8 cellular contexts compared by ENCODE assay signal in the genomic region with DNA sequence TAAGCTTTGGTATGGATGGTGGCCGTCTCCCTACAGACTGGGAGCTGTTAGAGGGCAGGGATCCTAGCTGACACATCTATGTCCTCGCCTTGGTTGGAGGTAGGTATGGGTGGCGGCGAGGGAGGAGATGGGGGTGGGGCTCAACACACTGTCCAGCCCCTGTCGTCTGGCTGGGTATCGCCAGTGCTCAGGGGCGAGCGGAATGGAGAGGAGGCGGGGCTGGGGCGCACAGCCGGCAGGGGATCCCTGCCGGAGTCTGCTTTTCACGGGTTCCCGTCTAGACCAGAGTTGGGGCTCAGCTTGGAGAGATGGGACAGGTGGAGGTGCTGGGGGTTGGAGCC. TPM values are rescaled to one million over a fixed set of nuclear protein-coding genes. Genes with fewer than 3 reads are reported as not detected.
DNase-seq lines count a peak whose midpoint lies in the region; ATAC-seq, FAIRE-seq and TF ChIP-seq lines count a peak whose summit lies in the region.

No MANE protein-coding gene starts in this region.

- no peaks in the 10 kb centered on the region for H3K79me1 ChIP-seq in mesendoderm (ENCODE audit: low read length)

- WGBS in K562 (ENCODE audit: insufficient coverage, low coverage, missing lambda C conversion rate) = 4% methylated on average over 13 of the region's 14 CpGs
- no CpG with 5 or more reads among the region's 14 CpGs for WGBS in mesendoderm (ENCODE audit: extremely low coverage, insufficient coverage, low lambda C conversion rate)

- H3K79me2 ChIP-seq in KMS-11 (ENCODE audit: insufficient read depth, low read depth) (no peaks in the 10 kb centered on the region), K562 (ENCODE audit: control insufficient read depth, insufficient read depth, low read length) (no peaks in the 10 kb centered on the region), mesendoderm (ENCODE audit: control insufficient read depth, insufficient read depth, low read length) (no peaks in the 10 kb centered on the region)

- TF ChIP-seq CTCF in GM06990 (IDR thresholded peaks at IDR 0.05; ENCODE audit: insufficient read depth, low read length, poor library complexity, severe bottlenecking) (no peak), KMS-11 (conservative IDR thresholded peaks at IDR 0.05; ENCODE audit: low read depth, low read length) (no peak), K562 (IDR thresholded peaks at IDR 0.05 in 2 of 3, conservative IDR thresholded peaks at IDR 0.05 in 1 of 3; ENCODE audit: insufficient read depth in 2 of 3, low read depth in 1 of 3, low read length in 3 of 3) (no peak)

- no peak overlapping the region for H3K27ac ChIP-seq in KMS-11
- no peak overlapping the region for H3K27ac ChIP-seq in K562 (ENCODE audit: extremely low read depth, low read depth, low read length)
- H3K27ac ChIP-seq in mesendoderm (ENCODE audit: low read depth, low read length) = no peak overlapping the region

- H3K4me1 ChIP-seq in KMS-11 (ENCODE audit: low read depth, poor library complexity, severe bottlenecking) (peaks cover 29% of the 10 kb centered on the region), K562 (replicated peaks in 1 of 2; ENCODE audit: control insufficient read depth in 2 of 2, insufficient read depth in 2 of 2, low read length in 2 of 2) (peaks cover 0 to 27% of the 10 kb centered on the region in 2 experiments; a peak in 3 of 5 replicates), mesendoderm (ENCODE audit: control insufficient read depth, low read depth, low read length) (peaks cover 2% of the 10 kb centered on the region)

- H3K36me3 ChIP-seq in GM06990 (ENCODE audit: control insufficient read depth, insufficient read depth, low read length) (no peaks in the 10 kb centered on the region), KMS-11 (ENCODE audit: insufficient read depth) (no peaks in the 10 kb centered on the region), K562 (ENCODE audit: control insufficient read depth, insufficient read depth, low read length) (no peaks in the 10 kb centered on the region), mesendoderm (ENCODE audit: control insufficient read depth, insufficient read depth, low read length) (no peaks in the 10 kb centered on the region)

- no peak overlapping the region for H3K4ac ChIP-seq in mesendoderm (ENCODE audit: low read depth, low read length)

- POLR2A ChIA-PET in K562 (lab: Yijun Ruan, JAX) = interaction anchor here (0.6 to 1.5 kb wide), 6 partner anchors 12 to 107 kb away, joined by 3 to 6 read pairs (median 4); no protein-coding TSS in a partner anchor

- H2BK120ac ChIP-seq in mesendoderm (ENCODE audit: low read depth, low read length) = no peak overlapping the region

- FAIRE-seq in K562 (lab: Jason Lieb, UNC) = no peak

- no peaks in the 10 kb centered on the region for H3K9me1 ChIP-seq in K562 (ENCODE audit: control insufficient read depth, insufficient read depth, low read length)

- intact Hi-C loops in K562 (cut with micrococcal nuclease) = no loop called here

- peak; percentile 45 for ATAC-seq in K562
- ATAC-seq in GM21381 (IDR thresholded peaks at IDR 0.05; ENCODE audit: unreplicated experiment) = no peak
- ATAC-seq in HG03139 (IDR thresholded peaks at IDR 0.05; ENCODE audit: unreplicated experiment) = no peak
- no peak for ATAC-seq in HG03378 (IDR thresholded peaks at IDR 0.05; ENCODE audit: unreplicated experiment)

- no peaks in the 10 kb centered on the region; the same call in 1 of the 2 replicates for H3K27me3 ChIP-seq in GM06990 (replicated peaks; ENCODE audit: control insufficient read depth, insufficient read depth, low read length)
- H3K27me3 ChIP-seq in KMS-11 (ENCODE audit: insufficient read depth, low read depth) = no peaks in the 10 kb centered on the region
- peaks cover 0 to 13% of the 10 kb centered on the region in 2 experiments; a peak in 2 of 5 replicates for H3K27me3 ChIP-seq in K562 (ENCODE audit: control insufficient read depth in 2 of 2, insufficient read depth in 2 of 2, low read length in 2 of 2)
- H3K27me3 ChIP-seq in mesendoderm (ENCODE audit: insufficient read depth, low read length, poor library complexity) = no peaks in the 10 kb centered on the region

- H4K5ac ChIP-seq in mesendoderm (ENCODE audit: low read length) = no peak overlapping the region

- in situ Hi-C loops in K562 (cut with MboI) = loop anchor here (25.0 kb wide), 1 partner anchor 611 kb away; the partner anchor contains the start of gene SLC4A8

- TF ChIP-seq RAD21 in K562 (CRISPR knock-in tag; conservative IDR thresholded peaks at IDR 0.05 in 1 of 2, IDR thresholded peaks at IDR 0.05 in 1 of 2) = no peak

- no peak overlapping the region for H2BK5ac ChIP-seq in mesendoderm (ENCODE audit: low read length)

- H3K23ac ChIP-seq in mesendoderm (ENCODE audit: low read length) = no peak overlapping the region

- H3K4me2 ChIP-seq in KMS-11 (peak overlapping the region; percentile 79; the same call in 1 of the 2 replicates), K562 (ENCODE audit: insufficient read depth, low read length) (peak overlapping the region; percentile 66), mesendoderm (ENCODE audit: low read length) (peak overlapping the region; percentile 36)

- peak overlapping the region; percentile 58 for H3K4me3 ChIP-seq in GM06990 (replicated peaks; ENCODE audit: low read depth, low read length)
- H3K4me3 ChIP-seq in KMS-11 (IDR thresholded peaks at IDR 0.05; ENCODE audit: insufficient read depth, low read depth, low read length) = no peak overlapping the region
- peak overlapping the region; percentile 45 for H3K4me3 ChIP-seq in K562
- no peak overlapping the region for H3K4me3 ChIP-seq in mesendoderm (ENCODE audit: low read length)

- H3K56ac ChIP-seq in mesendoderm (ENCODE audit: low read length) = peak overlapping the region; percentile 19

- H2AK5ac ChIP-seq in mesendoderm (ENCODE audit: low read length) = no peak overlapping the region

- TF ChIP-seq EP300 in K562 (IDR thresholded peaks at IDR 0.05; ENCODE audit: low read length) = no peak

- no peak overlapping the region for H3K18ac ChIP-seq in mesendoderm (ENCODE audit: low read length)

- CTCF ChIA-PET in K562 (lab: Yijun Ruan, JAX; ENCODE audit: low intra/inter-chr PET ratio) = interaction anchor here (0.9 to 6.0 kb wide), 6 partner anchors 18 to 131 kb away, joined by 3 to 242 read pairs (median 8); partner anchors contain the start of genes SMIM41 and TAMALIN

- H3K9ac ChIP-seq in KMS-11 = no peak overlapping the region; the same call in 1 of the 2 replicates
- peak overlapping the region; percentile 3 to 87; a peak in 3 of 4 replicates for H3K9ac ChIP-seq in K562 (ENCODE audit: insufficient read depth in 1 of 2, low read depth in 2 of 2, low read length in 2 of 2)
- peak overlapping the region; percentile 3 for H3K9ac ChIP-seq in mesendoderm (ENCODE audit: low read length)

- H4K8ac ChIP-seq in mesendoderm (ENCODE audit: low read depth, low read length) = no peak overlapping the region

- no TSS peak for BruUV-seq in K562 (replicated peaks; lab: Mats Ljungman, UMichigan)

- DNase-seq in GM06990 (ENCODE audit: extremely low read depth, insufficient read length) = no peak
- DNase-seq in K562 (ENCODE audit: extremely low read depth in 1 of 4, low spot score in 3 of 4) = peak; percentile 50 to 72 (median 60)
- peak; percentile 50 for DNase-seq in mesendoderm
- DNase-seq in GOT3 (lab: John Stamatoyannopoulos, UW) = no peak

- H2BK15ac ChIP-seq in mesendoderm (replicated peaks; ENCODE audit: low read depth) = no peak overlapping the region

- TF ChIP-seq POLR2A in K562 (conservative IDR thresholded peaks at IDR 0.05) = no peak

- no peaks in the 10 kb centered on the region for H3K9me3 ChIP-seq in K562 (replicated peaks; ENCODE audit: control insufficient read depth, insufficient read depth, low read depth, low read length)

- H4K20me1 ChIP-seq in KMS-11 (ENCODE audit: insufficient read depth) (no peaks in the 10 kb centered on the region), K562 (replicated peaks; ENCODE audit: control insufficient read depth, insufficient read depth, low read length) (no peaks in the 10 kb centered on the region)

- peak overlapping the region; percentile 96 for H2AFZ ChIP-seq in KMS-11 (ENCODE audit: low read depth)
- peak overlapping the region; percentile 88 for H2AFZ ChIP-seq in K562 (ENCODE audit: low read depth, low read length)

RNA-seq across cellular contexts. Expression of gene TAMALIN, which starts 16.1 kb away (rescaled TPM):
- total RNA-seq in K562 (2011; cell fraction: chromatin; rRNA removed; ENCODE audit: low replicate concordance) = 3.2 and 11.3 TPM in 2 replicates
- total RNA-seq in K562 (2011; cell fraction: nucleolus; rRNA removed) = 5.7 and 10.0 TPM in 2 replicates
- 3.2 and 3.4 TPM in 2 replicates for total RNA-seq in K562 (2011; cell fraction: nucleoplasm; rRNA removed)
- total RNA-seq in K562 (2014; rRNA removed) (0.82 and 1.5 TPM in 2 replicates), K562 (2014; rRNA removed; fragmentation: Illumina TruSeq; extraction: Trizol) (0.70 and 1.3 TPM in 2 replicates), K562 (2015; rRNA removed; fragmentation: Illumina TruSeq; extraction: Trizol) (2.2 and 3.2 TPM in 2 replicates), K562 (2021) (1.3 and 1.5 TPM in 2 replicates)
- polyA plus RNA-seq in K562 (2011; rRNA removed) (0.74 and 1.1 TPM in 2 replicates), K562 (2014; fragmentation: Illumina TruSeq; extraction: Trizol) (0.65 and 1.1 TPM in 2 replicates), K562 (2014; fragmentation: Nextera tagmentation; extraction: Ambion mirVana) (not detected), K562 (2014; rRNA removed) (1.2 and 1.5 TPM in 2 replicates)
- 0.46 and 1.4 TPM in 2 replicates for polyA plus RNA-seq in K562 (2011; cell fraction: cytosol; rRNA removed)
- polyA plus RNA-seq in K562 (2011; cell fraction: nucleus; rRNA removed) = 2.5 and 2.6 TPM in 2 replicates
- polyA plus RNA-seq in K562 (2012) = 4.8 and 8.3 TPM in 2 replicates
- polyA minus RNA-seq in K562 (2011; rRNA and poly(A)+ RNA removed) = 0.96 and 1.2 TPM in 2 replicates
- 6.1 TPM in 1 of 2 replicates, not detected in the other for polyA minus RNA-seq in K562 (2011; cell fraction: cytosol; rRNA and poly(A)+ RNA removed)
- polyA minus RNA-seq in K562 (2011; cell fraction: nucleus; rRNA and poly(A)+ RNA removed) = 1.8 and 2.4 TPM in 2 replicates
- 0.95 TPM for polyA plus RNA-seq in mesendoderm (2013, experiment 1 of 2)
- polyA plus RNA-seq in mesendoderm (2013, experiment 2 of 2) = 0.91 TPM

RNA-seq across cellular contexts. Expression of gene NR4A1, which starts 28.4 kb away (rescaled TPM):
- 5.4 and 21.5 TPM in 2 replicates for total RNA-seq in K562 (2011; cell fraction: chromatin; rRNA removed; ENCODE audit: low replicate concordance)
- 6.6 and 15.5 TPM in 2 replicates for total RNA-seq in K562 (2011; cell fraction: nucleolus; rRNA removed)
- 6.7 and 7.1 TPM in 2 replicates for total RNA-seq in K562 (2011; cell fraction: nucleoplasm; rRNA removed)
- 2.0 and 2.2 TPM in 2 replicates for total RNA-seq in K562 (2014; rRNA removed)
- total RNA-seq in K562 (2014; rRNA removed; fragmentation: Illumina TruSeq; extraction: Trizol) = 0.47 and 0.86 TPM in 2 replicates
- total RNA-seq in K562 (2015; rRNA removed; fragmentation: Illumina TruSeq; extraction: Trizol) = 0.07 and 0.34 TPM in 2 replicates
- 4.4 and 4.7 TPM in 2 replicates for total RNA-seq in K562 (2021)
- polyA plus RNA-seq in K562 (2011; rRNA removed) = 2.0 and 3.2 TPM in 2 replicates
- 3.2 and 7.1 TPM in 2 replicates for polyA plus RNA-seq in K562 (2011; cell fraction: cytosol; rRNA removed)
- polyA plus RNA-seq in K562 (2011; cell fraction: nucleus; rRNA removed) = 6.6 and 13.3 TPM in 2 replicates
- 3.6 and 4.4 TPM in 2 replicates for polyA plus RNA-seq in K562 (2012)
- polyA plus RNA-seq in K562 (2014; fragmentation: Illumina TruSeq; extraction: Trizol) = 1.7 and 2.4 TPM in 2 replicates
- under 1 TPM in 1 of 2 experiments, not detected in 1; 0.08 TPM for polyA plus RNA-seq in K562 (2014; fragmentation: Nextera tagmentation; extraction: Ambion mirVana)
- polyA plus RNA-seq in K562 (2014; rRNA removed) = 1.7 and 2.7 TPM in 2 replicates
- 0.72 and 0.95 TPM in 2 replicates for polyA minus RNA-seq in K562 (2011; rRNA and poly(A)+ RNA removed)
- polyA minus RNA-seq in K562 (2011; cell fraction: cytosol; rRNA and poly(A)+ RNA removed) = 3.7 and 7.6 TPM in 2 replicates
- polyA minus RNA-seq in K562 (2011; cell fraction: nucleus; rRNA and poly(A)+ RNA removed) = 2.8 and 3.4 TPM in 2 replicates
- polyA plus RNA-seq in mesendoderm (2013, experiment 1 of 2) = 10.5 TPM
- 10.7 TPM for polyA plus RNA-seq in mesendoderm (2013, experiment 2 of 2)

RNA-seq across cellular contexts. Expression of gene ATG101, which starts 47.0 kb away (rescaled TPM):
- total RNA-seq in K562 (2011; cell fraction: chromatin; rRNA removed; ENCODE audit: low replicate concordance) = 24.2 and 53.2 TPM in 2 replicates
- 52.9 and 58.2 TPM in 2 replicates for total RNA-seq in K562 (2011; cell fraction: nucleolus; rRNA removed)
- total RNA-seq in K562 (2011; cell fraction: nucleoplasm; rRNA removed) = 34.3 and 38.9 TPM in 2 replicates
- 50.5 and 52.4 TPM in 2 replicates for total RNA-seq in K562 (2014; rRNA removed)
- total RNA-seq in K562 (2014; rRNA removed; fragmentation: Illumina TruSeq; extraction: Trizol) = 15.0 and 20.8 TPM in 2 replicates
- total RNA-seq in K562 (2015; rRNA removed; fragmentation: Illumina TruSeq; extraction: Trizol) = 29.7 and 31.8 TPM in 2 replicates
- total RNA-seq in K562 (2021) = 38.0 and 38.1 TPM in 2 replicates
- polyA plus RNA-seq in K562 (2011; rRNA removed) = 40.0 and 44.4 TPM in 2 replicates
- polyA plus RNA-seq in K562 (2011; cell fraction: cytosol; rRNA removed) = 44.9 and 61.0 TPM in 2 replicates
- polyA plus RNA-seq in K562 (2011; cell fraction: nucleus; rRNA removed) = 29.2 and 42.6 TPM in 2 replicates
- polyA plus RNA-seq in K562 (2012) = 36.2 and 43.3 TPM in 2 replicates
- 29.1 and 34.1 TPM in 2 replicates for polyA plus RNA-seq in K562 (2014; fragmentation: Illumina TruSeq; extraction: Trizol)
- 1 to 10 TPM; 2.9 to 3.9 TPM for polyA plus RNA-seq in K562 (2014; fragmentation: Nextera tagmentation; extraction: Ambion mirVana)
- 39.9 and 42.9 TPM in 2 replicates for polyA plus RNA-seq in K562 (2014; rRNA removed)
- polyA minus RNA-seq in K562 (2011; rRNA and poly(A)+ RNA removed) = 36.0 and 46.8 TPM in 2 replicates
- polyA minus RNA-seq in K562 (2011; cell fraction: cytosol; rRNA and poly(A)+ RNA removed) = 12.4 and 14.5 TPM in 2 replicates
- polyA minus RNA-seq in K562 (2011; cell fraction: nucleus; rRNA and poly(A)+ RNA removed) = 16.6 and 19.2 TPM in 2 replicates
- 30.6 TPM for polyA plus RNA-seq in mesendoderm (2013, experiment 1 of 2)
- polyA plus RNA-seq in mesendoderm (2013, experiment 2 of 2) = 30.0 TPM

RNA-seq across cellular contexts. Expression of gene SMIM41, which starts 56.7 kb away (rescaled TPM):
- not detected in 2 replicates for total RNA-seq in K562 (2011; cell fraction: chromatin; rRNA removed; ENCODE audit: low replicate concordance)
- total RNA-seq in K562 (2011; cell fraction: nucleolus; rRNA removed) = 0.50 TPM in 1 of 2 replicates, not detected in the other
- not detected in 2 replicates for total RNA-seq in K562 (2011; cell fraction: nucleoplasm; rRNA removed)
- total RNA-seq in K562 (2014; rRNA removed) (not detected in 2 replicates), K562 (2014; rRNA removed; fragmentation: Illumina TruSeq; extraction: Trizol) (not detected in 2 replicates), K562 (2015; rRNA removed; fragmentation: Illumina TruSeq; extraction: Trizol) (not detected in 2 replicates), K562 (2021) (not detected in 2 replicates)
- polyA plus RNA-seq in K562 (2011; rRNA removed) (not detected in 2 replicates), K562 (2014; fragmentation: Illumina TruSeq; extraction: Trizol) (not detected in 2 replicates), K562 (2014; fragmentation: Nextera tagmentation; extraction: Ambion mirVana) (not detected), K562 (2014; rRNA removed) (not detected in 2 replicates)
- polyA plus RNA-seq in K562 (2011; cell fraction: cytosol; rRNA removed) = not detected in 2 replicates
- polyA plus RNA-seq in K562 (2011; cell fraction: nucleus; rRNA removed) = 0.09 TPM in 1 of 2 replicates, not detected in the other
- polyA plus RNA-seq in K562 (2012) = not detected in 2 replicates
- polyA minus RNA-seq in K562 (2011; rRNA and poly(A)+ RNA removed) = not detected in 2 replicates
- polyA minus RNA-seq in K562 (2011; cell fraction: cytosol; rRNA and poly(A)+ RNA removed) = not detected in 2 replicates
- 0.27 TPM in 1 of 2 replicates, not detected in the other for polyA minus RNA-seq in K562 (2011; cell fraction: nucleus; rRNA and poly(A)+ RNA removed)
- 0.03 TPM for polyA plus RNA-seq in mesendoderm (2013, experiment 1 of 2)
- polyA plus RNA-seq in mesendoderm (2013, experiment 2 of 2) = not detected

Comparison
In these comparisons a context has a peak if more than half of its experiments do, and no peak if none do; other contexts are left out.
1. DNase-seq: peak in K562 (4 of 4) and mesendoderm (single experiment); none in GM06990 (single experiment) and GOT3 (single experiment).
2. H3K4me3 ChIP-seq: peak in GM06990 (single experiment) and K562 (single experiment); none in KMS-11 (single experiment) and mesendoderm (single experiment).
3. Peak in every context shown above with its lines, with median percentiles within 50 percentile points of each other: H3K4me2 ChIP-seq.